8 cellular contexts compared by ENCODE assay signal in the genomic region with DNA sequence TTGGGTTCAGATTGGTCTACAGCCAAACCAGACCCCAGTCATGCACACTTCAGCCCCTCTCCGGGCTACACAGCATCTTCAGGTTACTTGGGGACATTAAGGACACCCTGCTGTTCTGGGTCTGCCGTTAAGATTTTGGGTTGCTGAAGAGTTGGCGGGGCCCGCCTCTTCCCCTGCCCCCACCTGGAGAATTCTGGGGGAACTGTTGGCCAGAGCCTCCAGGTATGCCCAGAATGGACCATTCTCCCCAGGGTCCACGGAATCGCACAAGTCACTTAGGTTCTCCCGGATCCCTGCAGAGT. TPM values are rescaled to one million over a fixed set of nuclear protein-coding genes. Genes with fewer than 3 reads are reported as not detected.
A peak's percentile ranks its signal among the peaks of the same experiment; 100 is the strongest.
DNase-seq lines count a peak whose midpoint lies in the region; ATAC-seq and TF ChIP-seq lines count a peak whose summit lies in the region.
"Had no signal": no experiment of that assay in that cellular context is flagged by ENCODE, and none has a peak within 500 bp of the region (broad histone marks: within the 10 kb centered on the region; RNA-seq: fewer than 3 reads in every experiment).

No MANE protein-coding gene starts in this region.

- H3K4me1 ChIP-seq in cardiac muscle cell (ENCODE audit: low read depth): peaks cover 6% of the 10 kb centered on the region
- peaks cover 0 to 20% (median 3%) of the 10 kb centered on the region in 4 donors for H3K4me1 ChIP-seq in tibial nerve
- H3K4me1 ChIP-seq in gastroesophageal sphincter: peaks cover 0 to 28% (median 6%) of the 10 kb centered on the region in 3 donors

- intact Hi-C loops in cardiac septum (cut with DNase I): no loop called here

- H3K27me3 ChIP-seq in cardiac muscle cell: no peaks in the 10 kb centered on the region
- H3K27me3 ChIP-seq in tibial nerve: peaks cover 0 to 27% of the 10 kb centered on the region in 2 donors
- H3K27me3 ChIP-seq in gastroesophageal sphincter: peaks cover 32% of the 10 kb centered on the region

- H3K27ac ChIP-seq in cardiac muscle cell (peak overlapping the region; percentile 42), tibial nerve (no peak overlapping the region), gastroesophageal sphincter (no peak overlapping the region)

- no peak for TF ChIP-seq CTCF in cardiac muscle cell (IDR thresholded peaks at IDR 0.05; ENCODE audit: low read depth, low read length)
- no peak for TF ChIP-seq CTCF in fibroblast of mammary gland (conservative IDR thresholded peaks at IDR 0.05; ENCODE audit: control insufficient read depth, insufficient read depth, low read depth, low read length)
- TF ChIP-seq CTCF in tibial nerve (IDR thresholded peaks at IDR 0.05): no peak
- no peak for TF ChIP-seq CTCF in gastroesophageal sphincter (IDR thresholded peaks at IDR 0.05)

- peaks cover 6% of the 10 kb centered on the region for H3K36me3 ChIP-seq in cardiac muscle cell
- peaks cover 0 to 46% (median 0%) of the 10 kb centered on the region in 3 donors for H3K36me3 ChIP-seq in tibial nerve
- peaks cover 0 to 46% of the 10 kb centered on the region in 2 donors for H3K36me3 ChIP-seq in gastroesophageal sphincter

- DNase-seq in cardiac muscle cell (ENCODE audit: low read depth in 1 of 2, low spot score in 1 of 2): no peak
- DNase-seq in cardiac septum (ENCODE audit: low spot score): no peak
- DNase-seq in fibroblast of mammary gland (ENCODE audit: low read depth): no peak
- no peak for DNase-seq in tibial nerve (ENCODE audit: low spot score in 2 of 2)
- DNase-seq: activated CD4-positive, CD25-positive, alpha-beta regulatory T cell; DMS 273 treated with DMSO at 0.1 percent for 48 hours had no signal

- WGBS in tibial nerve, 2 donors: 19 to 28% methylated on average over 6 to 7 of the region's 7 CpGs
- 0% methylated on average over 2 of the region's 7 CpGs; no CpG with 5 or more reads in 1 of the 2 donors for WGBS in gastroesophageal sphincter (ENCODE audit: low coverage in 1 of 2), 2 donors

- TF ChIP-seq EP300 in tibial nerve (IDR thresholded peaks at IDR 0.05): no peak
- TF ChIP-seq EP300 in gastroesophageal sphincter (IDR thresholded peaks at IDR 0.05): no peak

- H3K9me3 ChIP-seq in cardiac muscle cell (ENCODE audit: low read depth): no peaks in the 10 kb centered on the region
- no peaks in the 10 kb centered on the region for H3K9me3 ChIP-seq in tibial nerve
- no peaks in the 10 kb centered on the region for H3K9me3 ChIP-seq in gastroesophageal sphincter

- H3K4me3 ChIP-seq in cardiac muscle cell (peak overlapping the region; percentile 96), fibroblast of mammary gland (ENCODE audit: control insufficient read depth, low read depth, low read length) (peak overlapping the region; percentile 37), tibial nerve (peak overlapping the region in 3 of 4 donors; percentile 18 to 56 (median 22)), gastroesophageal sphincter (peak overlapping the region in 1 of 2 donors; percentile 59)

- no peak for TF ChIP-seq POLR2A in tibial nerve (IDR thresholded peaks at IDR 0.05)
- no peak for TF ChIP-seq POLR2A in gastroesophageal sphincter (IDR thresholded peaks at IDR 0.05)

- ATAC-seq in gastroesophageal sphincter (no peak), GM18858 (IDR thresholded peaks at IDR 0.05; ENCODE audit: unreplicated experiment) (no peak)

RNA-seq across cellular contexts. Expression of a gene that starts 0.4 kb away (rescaled TPM):
- 103 and 115 TPM in 2 replicates for total RNA-seq in cardiac muscle cell
- polyA plus RNA-seq in cardiac muscle cell: 75.8 and 88.0 TPM in 2 replicates
- total RNA-seq in cardiac septum: 2.7 TPM
- 1 to 10 TPM; 1.5 to 5.5 (median 3.9) TPM for total RNA-seq in tibial nerve
- total RNA-seq in gastroesophageal sphincter: 10 to 100 TPM in 1 of 4 donors, 1 to 10 TPM in 3; 2.0 to 11.6 (median 7.7) TPM

RNA-seq across cellular contexts. Expression of a gene that starts 16.3 kb away (rescaled TPM):
- total RNA-seq in cardiac muscle cell (44.3 and 57.2 TPM in 2 replicates), cardiac septum (31.1 TPM), tibial nerve (10 to 100 TPM; 21.6 to 32.9 (median 23.8) TPM), gastroesophageal sphincter (10 to 100 TPM; 18.0 to 43.4 (median 30.2) TPM)
- polyA plus RNA-seq in cardiac muscle cell: 38.4 and 60.5 TPM in 2 replicates

RNA-seq across cellular contexts. Expression of a gene that starts 16.5 kb away (rescaled TPM):
- total RNA-seq in cardiac muscle cell (49.1 and 76.8 TPM in 2 replicates), cardiac septum (76.4 TPM), tibial nerve (10 to 100 TPM in 2 of 4 donors, 1 to 10 TPM in 2; 8.4 to 17.3 (median 11.6) TPM), gastroesophageal sphincter (10 to 100 TPM; 17.3 to 35.4 (median 21.2) TPM)
- polyA plus RNA-seq in cardiac muscle cell: 148 and 188 TPM in 2 replicates

RNA-seq across cellular contexts. Expression of a gene that starts 22.1 kb away (rescaled TPM):
- total RNA-seq in cardiac muscle cell (43.5 and 65.8 TPM in 2 replicates), cardiac septum (11.0 TPM), tibial nerve (10 to 100 TPM; 16.3 to 21.0 (median 17.9) TPM), gastroesophageal sphincter (10 to 100 TPM; 10.9 to 16.6 (median 13.5) TPM)
- 33.1 and 44.9 TPM in 2 replicates for polyA plus RNA-seq in cardiac muscle cell

RNA-seq across cellular contexts. Expression of a gene that starts 54.3 kb away (rescaled TPM):
- total RNA-seq in cardiac muscle cell (67.3 and 108 TPM in 2 replicates), cardiac septum (26.4 TPM), tibial nerve (10 to 100 TPM; 39.1 to 96.3 (median 52.8) TPM), gastroesophageal sphincter (10 to 100 TPM; 52.8 to 62.5 (median 59.8) TPM)
- polyA plus RNA-seq in cardiac muscle cell: 63.8 and 77.1 TPM in 2 replicates
